ENCODE assay signal across 29 cellular contexts in the genomic region with DNA sequence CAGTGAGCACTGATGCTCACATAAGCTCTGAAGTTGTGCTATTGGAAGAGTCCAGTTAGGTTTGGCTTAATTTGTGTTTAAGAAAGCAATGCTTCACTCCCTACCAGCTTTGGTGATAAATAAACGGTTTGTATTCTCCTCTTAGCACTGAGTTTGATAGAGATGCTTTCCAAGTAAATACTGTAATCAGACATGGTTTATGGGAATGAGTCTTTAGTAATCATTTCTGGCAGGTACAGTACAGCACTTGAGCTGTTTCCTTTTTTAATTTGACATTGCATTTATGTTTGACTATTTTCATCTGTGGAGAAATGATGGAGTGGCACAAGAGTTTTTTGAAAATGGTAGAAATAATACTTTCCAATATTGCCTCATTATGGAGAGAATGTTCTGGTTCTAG.
A peak's percentile ranks its signal among the peaks of the same experiment; 100 is the strongest.
DNase-seq lines count a peak whose midpoint lies in the region; FAIRE-seq and TF ChIP-seq lines count a peak whose summit lies in the region.
"Had no signal": no experiment of that assay in that cellular context is flagged by ENCODE, and none has a peak within 500 bp of the region (broad histone marks: within the 10 kb centered on the region; RNA-seq: fewer than 3 reads in every experiment).

No MANE protein-coding gene starts in this region.

- no peak overlapping the region for H3K27ac Mint-ChIP-seq in astrocyte (ENCODE audit: unreplicated experiment)
- H3K27ac Mint-ChIP-seq: B cell; CD14-positive monocyte; CD4-positive, alpha-beta memory T cell; CD4-positive, alpha-beta T cell; CD4-positive, CD25-positive, alpha-beta regulatory T cell; CD8-positive, alpha-beta memory T cell; CD8-positive, alpha-beta T cell had no signal

- no peaks in the 10 kb centered on the region for H3K9me3 Mint-ChIP-seq in astrocyte (ENCODE audit: unreplicated experiment)
- H3K9me3 Mint-ChIP-seq: CD4-positive, alpha-beta T cell had no signal

- no peaks in the 10 kb centered on the region for H3K79me2 ChIP-seq in astrocyte (ENCODE audit: insufficient read depth, low read length)

- TF ChIP-seq CTCF in astrocyte (IDR thresholded peaks at IDR 0.05; ENCODE audit: insufficient read depth, low read depth, low read length), result no peak

- no peaks in the 10 kb centered on the region for H3K36me3 ChIP-seq in astrocyte (ENCODE audit: insufficient read depth, low read length)
- H3K36me3 ChIP-seq: BE2C; BLaER1; BLaER1 treated with 17β-estradiol and CSF1 and Interleukin-3, amounts not matched to agents 10 nM and 100 nM had no signal

- no peaks in the 10 kb centered on the region for H3K36me3 Mint-ChIP-seq in astrocyte (ENCODE audit: low read depth, unreplicated experiment)
- H3K36me3 Mint-ChIP-seq: CD14-positive monocyte; CD4-positive, alpha-beta memory T cell; CD4-positive, CD25-positive, alpha-beta regulatory T cell; CD8-positive, alpha-beta memory T cell; CD8-positive, alpha-beta T cell had no signal

- H3K9me3 ChIP-seq in astrocyte (ENCODE audit: insufficient read depth, low read depth, low read length), result no peaks in the 10 kb centered on the region
- H3K9me3 ChIP-seq: A549; BE2C; BLaER1; BLaER1 treated with 17β-estradiol and CSF1 and Interleukin-3, amounts not matched to agents 10 nM and 100 nM; Caco-2 had no signal

- DNase-seq in astrocyte (ENCODE audit: low read depth) (no peak), OCI-M1 (lab: John Stamatoyannopoulos, UW) (no peak)
- DNase-seq: 8988T; ACHN; AML-193; BE2C; C1 segment of cervical spinal cord; Caco-2; Calu3; CD4-positive, alpha-beta memory T cell; CD4-positive, alpha-beta T cell; CD4-positive, CD25-positive, alpha-beta regulatory T cell; CD8-positive, alpha-beta memory T cell; CD8-positive, alpha-beta T cell; COR-L47; DMS 273 treated with DMSO at 0.1 percent for 48 hours; DMS153; DMS53; DMS79; DMS79 treated with DMSO at 0.1 percent for 48 hours; DND-41; EL had no signal

- H3K4me1 Mint-ChIP-seq in astrocyte (ENCODE audit: low read depth, unreplicated experiment), result no peaks in the 10 kb centered on the region
- H3K4me1 Mint-ChIP-seq: B cell; CD14-positive monocyte; CD4-positive, alpha-beta memory T cell; CD4-positive, CD25-positive, alpha-beta regulatory T cell; CD8-positive, alpha-beta memory T cell had no signal

- no peaks in the 10 kb centered on the region for H3K27me3 Mint-ChIP-seq in astrocyte (ENCODE audit: low read depth, unreplicated experiment)
- H3K27me3 Mint-ChIP-seq: B cell; CD4-positive, alpha-beta memory T cell; CD4-positive, alpha-beta T cell; CD4-positive, CD25-positive, alpha-beta regulatory T cell had no signal

- H3K4me3 Mint-ChIP-seq in astrocyte (ENCODE audit: unreplicated experiment), result no peak overlapping the region
- H3K4me3 Mint-ChIP-seq: B cell; CD14-positive monocyte; CD4-positive, alpha-beta memory T cell; CD4-positive, alpha-beta T cell; CD4-positive, CD25-positive, alpha-beta regulatory T cell; CD8-positive, alpha-beta memory T cell; CD8-positive, alpha-beta T cell had no signal

- no peak overlapping the region for H3K27ac ChIP-seq in astrocyte (ENCODE audit: low read depth, low read length)
- H3K27ac ChIP-seq: 22Rv1; A549; BLaER1; BLaER1 treated with 17β-estradiol and CSF1 and Interleukin-3, amounts not matched to agents 10 nM and 100 nM; C4-2B had no signal

- H3K27me3 ChIP-seq in astrocyte (ENCODE audit: insufficient read depth, low read length), result no peaks in the 10 kb centered on the region
- H3K27me3 ChIP-seq: BE2C had no signal

- no peak overlapping the region for H2AFZ ChIP-seq in astrocyte (ENCODE audit: low read depth, low read length)

- FAIRE-seq in astrocyte (lab: Jason Lieb, UNC), result peak; percentile 77
- FAIRE-seq: A549 had no signal

- H3K9ac ChIP-seq in astrocyte (ENCODE audit: low read length), result no peak overlapping the region
- H3K9ac ChIP-seq: BLaER1; BLaER1 treated with 17β-estradiol and CSF1 and Interleukin-3, amounts not matched to agents 10 nM and 100 nM had no signal

- no peak overlapping the region for H3K4me2 ChIP-seq in astrocyte (ENCODE audit: low read length)
- H3K4me2 ChIP-seq: A549; BLaER1; BLaER1 treated with 17β-estradiol and CSF1 and Interleukin-3, amounts not matched to agents 10 nM and 100 nM had no signal

- no peaks in the 10 kb centered on the region for H4K20me1 ChIP-seq in astrocyte (ENCODE audit: insufficient read depth, low read length)
- H4K20me1 ChIP-seq: BLaER1 had no signal

- no peaks in the 10 kb centered on the region for H3K4me1 ChIP-seq in astrocyte (ENCODE audit: insufficient read depth, low read length)
- H3K4me1 ChIP-seq: A549; BE2C; BLaER1; BLaER1 treated with 17β-estradiol and CSF1 and Interleukin-3, amounts not matched to agents 10 nM and 100 nM; Caco-2 had no signal

- H3K4me3 ChIP-seq in astrocyte (ENCODE audit: insufficient read depth, low read depth, low read length), result no peak overlapping the region
- H3K4me3 ChIP-seq: A549; BLaER1; BLaER1 treated with 17β-estradiol and CSF1 and Interleukin-3, amounts not matched to agents 10 nM and 100 nM had no signal
